In genomic region chr7:66504131-66504530, GRCh38 we compare ENCODE assay signal across 1 cellular context.
TF ChIP-seq lines count a peak whose summit lies in the region.

No MANE protein-coding gene starts in this region.

TF ChIP-seq in GM23338, 12 proteins besides CTCF, POLR2A, EP300 and RAD21 (continued from another document):
- TF ChIP-seq REST (IDR thresholded peaks at IDR 0.05; ENCODE audit: unreplicated experiment) (no peak), CREB1 (CRISPR knock-in tag; IDR thresholded peaks at IDR 0.05; ENCODE audit: low read depth) (no peak), POLR2AphosphoS5 (IDR thresholded peaks at IDR 0.05; ENCODE audit: low read depth) (no peak), EZH2 (IDR thresholded peaks at IDR 0.05; ENCODE audit: low read depth, unreplicated experiment) (no peak), ZNF114 (CRISPR knock-in tag; IDR thresholded peaks at IDR 0.05) (no peak), ETS1 (IDR thresholded peaks at IDR 0.05) (no peak)
